In genomic region chr15:66072616-66073361, GRCh38 we compare ENCODE assay signal across 14 cellular contexts.
DNase-seq lines count a peak whose midpoint lies in the region; ATAC-seq and TF ChIP-seq lines count a peak whose summit lies in the region.
"Had no signal": no experiment of that assay in that cellular context is flagged by ENCODE, and none has a peak within 500 bp of the region (broad histone marks: within the 10 kb centered on the region; RNA-seq: fewer than 3 reads in every experiment).

No MANE protein-coding gene starts in this region.

- H2AK5ac ChIP-seq in mesenchymal stem cell (ENCODE audit: low read length, severe bottlenecking), result no peak overlapping the region

- no peaks in the 10 kb centered on the region for H3K79me2 ChIP-seq in GM23338 (replicated peaks; ENCODE audit: insufficient read depth)

- no peak overlapping the region for H3K14ac ChIP-seq in mesenchymal stem cell (ENCODE audit: low read length in 2 of 2)

- ATAC-seq in GM23338, result peak; percentile 36; the same call in 2 of the 3 replicates
- ATAC-seq: activated CD4-positive, alpha-beta T cell treated with anti-CD3 and anti-CD28 coated beads for 36 hours; naive thymus-derived CD4-positive, alpha-beta T cell had no signal

- CTCF ChIA-PET in activated naive CD4-positive, alpha-beta T cell treated with anti-CD3 and anti-CD28 coated beads, Interleukin-2, amount 10 ng/mL, durations not matched to agents 7 days and 5 days (lab: Charles Lee), result no interaction called here

- H3K23ac ChIP-seq in mesenchymal stem cell (ENCODE audit: low read length in 2 of 2), result no peak overlapping the region

- H3K27me3 ChIP-seq in GM23338 (ENCODE audit: insufficient read depth) (no peaks in the 10 kb centered on the region), adrenal gland (no peaks in the 10 kb centered on the region), mesenchymal stem cell (ENCODE audit: control insufficient read depth in 1 of 2, insufficient read depth in 1 of 2, low read length in 2 of 2) (peaks cover 15 to 33% of the 10 kb centered on the region in 2 experiments), prostate gland (replicated peaks; ENCODE audit: insufficient read depth) (peaks cover under 1% of the 10 kb centered on the region)
- H3K27me3 ChIP-seq in effector memory CD4-positive, alpha-beta T cell (replicated peaks; ENCODE audit: control insufficient read depth, insufficient read depth, low read length, poor library complexity, severe bottlenecking), result peaks cover 6% of the 10 kb centered on the region
- H3K27me3 ChIP-seq: SJCRH30 had no signal

- H3K36me3 ChIP-seq in GM23338 (ENCODE audit: insufficient read depth) (no peaks in the 10 kb centered on the region), adrenal gland (replicated peaks in 1 of 2) (no peaks in the 10 kb centered on the region), mesenchymal stem cell (ENCODE audit: control insufficient read depth in 1 of 2, insufficient read depth in 2 of 2, low read depth in 1 of 2, low read length in 2 of 2) (no peaks in the 10 kb centered on the region), prostate gland (no peaks in the 10 kb centered on the region)
- no peaks in the 10 kb centered on the region for H3K36me3 ChIP-seq in effector memory CD4-positive, alpha-beta T cell (ENCODE audit: control insufficient read depth, insufficient read depth, low read length)
- H3K36me3 ChIP-seq: SJCRH30 had no signal

- no peak overlapping the region for H4K91ac ChIP-seq in mesenchymal stem cell (ENCODE audit: low read length)

- H3K9me2 ChIP-seq in GM23338 (ENCODE audit: insufficient read depth), result no peaks in the 10 kb centered on the region

- no peak overlapping the region for H2BK12ac ChIP-seq in mesenchymal stem cell (ENCODE audit: low read length in 2 of 2)

- no peak for TF ChIP-seq CTCF in GM23338 (conservative IDR thresholded peaks at IDR 0.05; ENCODE audit: low read depth in 2 of 2)
- no peak for TF ChIP-seq CTCF in adrenal gland (IDR thresholded peaks at IDR 0.05)
- no peak for TF ChIP-seq CTCF in prostate gland (IDR thresholded peaks at IDR 0.05)

- DNase-seq in AG08395 (ENCODE audit: low spot score) (peak; percentile 49), GM23338 (ENCODE audit: low spot score) (no peak), adrenal gland (peak; percentile 35 to 86 (median 71)), mesenchymal stem cell (peak; percentile 9), prostate gland (ENCODE audit: low spot score) (no peak), NCI-H526 treated with DMSO at 0.1 percent for 48 hours (lab: John Stamatoyannopoulos, UW) (no peak)
- no peak for DNase-seq in effector memory CD4-positive, alpha-beta T cell
- no peak for DNase-seq in activated naive CD4-positive, alpha-beta T cell treated with anti-CD3 and anti-CD28 coated beads, Interleukin-2, amount 10 ng/mL, durations not matched to agents 7 days and 5 days
- DNase-seq: activated CD4-positive, alpha-beta T cell treated with anti-CD3 and anti-CD28 coated beads for 36 hours; activated naive CD4-positive, alpha-beta T cell; naive thymus-derived CD4-positive, alpha-beta T cell; NCI-H187 treated with DMSO at 0.1 percent for 48 hours; SJCRH30 had no signal

- no peak overlapping the region for H2BK5ac ChIP-seq in mesenchymal stem cell (ENCODE audit: low read depth, low read length, poor library complexity, severe bottlenecking)

- H3K9me3 ChIP-seq in adrenal gland (replicated peaks in 1 of 3) (no peaks in the 10 kb centered on the region), mesenchymal stem cell (ENCODE audit: control insufficient read depth, low read length) (no peaks in the 10 kb centered on the region), prostate gland (no peaks in the 10 kb centered on the region)
- no peaks in the 10 kb centered on the region for H3K9me3 ChIP-seq in effector memory CD4-positive, alpha-beta T cell (ENCODE audit: control insufficient read depth, low read length)
- H3K9me3 ChIP-seq: SJCRH30 had no signal

- WGBS in adrenal gland, 4 donors, result 24 to 57% (median 37%) methylated on average over 5 to 11 of the region's 11 CpGs
- 52% methylated on average over 11 of the region's 11 CpGs for WGBS in mesenchymal stem cell
- 61% methylated on average over 11 of the region's 11 CpGs for WGBS in prostate gland

- H3K4me3 Mint-ChIP-seq in GM23338, result no peak overlapping the region
- H3K4me3 Mint-ChIP-seq in activated naive CD4-positive, alpha-beta T cell treated with anti-CD3 and anti-CD28 coated beads, Interleukin-2, amount 10 ng/mL, durations not matched to agents 7 days and 5 days, result no peak overlapping the region
- H3K4me3 Mint-ChIP-seq: activated CD4-positive, alpha-beta T cell treated with anti-CD3 and anti-CD28 coated beads for 36 hours; naive thymus-derived CD4-positive, alpha-beta T cell had no signal

- peaks cover 19% of the 10 kb centered on the region for H3K4me1 ChIP-seq in GM23338 (ENCODE audit: insufficient read depth)
- H3K4me1 ChIP-seq in adrenal gland (replicated peaks in 1 of 2), result peaks cover 10 to 11% of the 10 kb centered on the region in 2 donors
- peaks cover 5% of the 10 kb centered on the region for H3K4me1 ChIP-seq in mesenchymal stem cell (ENCODE audit: control insufficient read depth, insufficient read depth, low read depth, low read length)
- H3K4me1 ChIP-seq in prostate gland (replicated peaks), result no peaks in the 10 kb centered on the region
- H3K4me1 ChIP-seq in effector memory CD4-positive, alpha-beta T cell (ENCODE audit: control insufficient read depth, insufficient read depth, low read length, poor library complexity, severe bottlenecking), result no peaks in the 10 kb centered on the region
- H3K4me1 ChIP-seq: SJCRH30 had no signal

- H3K9ac ChIP-seq in mesenchymal stem cell (ENCODE audit: low read length), result no peak overlapping the region

- H3K4me3 ChIP-seq in GM23338 (no peak overlapping the region), adrenal gland (no peak overlapping the region), mesenchymal stem cell (ENCODE audit: insufficient read depth in 1 of 2, low read depth in 1 of 2, low read length in 2 of 2) (no peak overlapping the region), prostate gland (no peak overlapping the region)
- H3K4me3 ChIP-seq in effector memory CD4-positive, alpha-beta T cell (ENCODE audit: insufficient read depth, low read depth, low read length, poor library complexity, severe bottlenecking), result no peak overlapping the region
- H3K4me3 ChIP-seq: SJCRH30 had no signal

- H3K4me2 ChIP-seq in GM23338 (no peak overlapping the region), mesenchymal stem cell (ENCODE audit: low read length, poor library complexity, severe bottlenecking) (no peak overlapping the region)

- no peak overlapping the region for H2BK120ac ChIP-seq in mesenchymal stem cell (ENCODE audit: low read depth, low read length)

- no peaks in the 10 kb centered on the region for H3K36me3 Mint-ChIP-seq in GM23338 (ENCODE audit: low read depth)
- H3K36me3 Mint-ChIP-seq in activated naive CD4-positive, alpha-beta T cell treated with anti-CD3 and anti-CD28 coated beads, Interleukin-2, amount 10 ng/mL, durations not matched to agents 7 days and 5 days, result no peaks in the 10 kb centered on the region
- H3K36me3 Mint-ChIP-seq: brain; naive thymus-derived CD4-positive, alpha-beta T cell had no signal

- no peaks in the 10 kb centered on the region for H4K20me1 ChIP-seq in GM23338 (replicated peaks; ENCODE audit: insufficient read depth)

- H3K4me1 Mint-ChIP-seq in GM23338, result peaks cover 29% of the 10 kb centered on the region
- H3K4me1 Mint-ChIP-seq in activated naive CD4-positive, alpha-beta T cell treated with anti-CD3 and anti-CD28 coated beads, Interleukin-2, amount 10 ng/mL, durations not matched to agents 7 days and 5 days, result no peaks in the 10 kb centered on the region
- H3K4me1 Mint-ChIP-seq: activated CD4-positive, alpha-beta T cell treated with anti-CD3 and anti-CD28 coated beads for 36 hours; naive thymus-derived CD4-positive, alpha-beta T cell had no signal

- no peaks in the 10 kb centered on the region for H3K79me1 ChIP-seq in mesenchymal stem cell (replicated peaks; ENCODE audit: low read length, poor library complexity, severe bottlenecking)

- no peaks in the 10 kb centered on the region for H3K27me3 Mint-ChIP-seq in GM23338 (ENCODE audit: insufficient read depth, low read depth, poor library complexity)
- peaks cover 26% of the 10 kb centered on the region for H3K27me3 Mint-ChIP-seq in activated naive CD4-positive, alpha-beta T cell treated with anti-CD3 and anti-CD28 coated beads, Interleukin-2, amount 10 ng/mL, durations not matched to agents 7 days and 5 days

- H3K4ac ChIP-seq in mesenchymal stem cell (ENCODE audit: low read depth in 1 of 2, low read length in 2 of 2), result no peak overlapping the region

- H3K18ac ChIP-seq in mesenchymal stem cell (ENCODE audit: low read depth in 1 of 2, low read length in 2 of 2), result no peak overlapping the region

- no peaks in the 10 kb centered on the region for H3F3A ChIP-seq in GM23338 (replicated peaks; ENCODE audit: low read depth)

- intact Hi-C loops in adrenal gland (cut with DNase I) (no loop called here), prostate gland (cut with DNase I) (no loop called here)

- no peak overlapping the region for H3K27ac Mint-ChIP-seq in GM23338
- H3K27ac Mint-ChIP-seq in activated naive CD4-positive, alpha-beta T cell treated with anti-CD3 and anti-CD28 coated beads, Interleukin-2, amount 10 ng/mL, durations not matched to agents 7 days and 5 days, result no peak overlapping the region
- H3K27ac Mint-ChIP-seq: activated CD4-positive, alpha-beta T cell treated with anti-CD3 and anti-CD28 coated beads for 36 hours; naive thymus-derived CD4-positive, alpha-beta T cell had no signal

- H3K27ac ChIP-seq in GM23338 (ENCODE audit: low read depth), result no peak overlapping the region
- peak overlapping the region in 1 of 5 donors; percentile 66 for H3K27ac ChIP-seq in adrenal gland
- no peak overlapping the region for H3K27ac ChIP-seq in mesenchymal stem cell (ENCODE audit: low read length, poor library complexity, severe bottlenecking)
- H3K27ac ChIP-seq in prostate gland, result no peak overlapping the region
- no peak overlapping the region for H3K27ac ChIP-seq in effector memory CD4-positive, alpha-beta T cell (ENCODE audit: insufficient read depth, low read length, poor library complexity, severe bottlenecking)
- H3K27ac ChIP-seq: SJCRH30 had no signal

- H3K9me3 Mint-ChIP-seq in GM23338, result no peaks in the 10 kb centered on the region
- H3K9me3 Mint-ChIP-seq in activated naive CD4-positive, alpha-beta T cell treated with anti-CD3 and anti-CD28 coated beads, Interleukin-2, amount 10 ng/mL, durations not matched to agents 7 days and 5 days, result no peaks in the 10 kb centered on the region
- H3K9me3 Mint-ChIP-seq: naive thymus-derived CD4-positive, alpha-beta T cell had no signal

- no peak overlapping the region for H2BK15ac ChIP-seq in mesenchymal stem cell (ENCODE audit: low read depth, poor library complexity, severe bottlenecking)

- TF ChIP-seq POLR2A in adrenal gland (IDR thresholded peaks at IDR 0.05), result peak in 1 of 2 donors; percentile 10
- no peak for TF ChIP-seq POLR2A in prostate gland (IDR thresholded peaks at IDR 0.05)

- H4K8ac ChIP-seq in mesenchymal stem cell (ENCODE audit: low read length), result no peak overlapping the region

- H2AFZ ChIP-seq in GM23338 (peak overlapping the region; percentile 23; the same call in 1 of the 2 replicates), mesenchymal stem cell (ENCODE audit: low read depth, low read length) (no peak overlapping the region)

TF ChIP-seq in GM23338, 12 proteins besides CTCF, POLR2A, EP300 and RAD21 (continues in another document):
- TF ChIP-seq NANOG (IDR thresholded peaks at IDR 0.05; ENCODE audit: borderline replicate concordance), result no peak

Comparison
In these comparisons a context has a peak if more than half of its experiments do, and no peak if none do; other contexts are left out.
1. DNase-seq: peak in AG08395 (single experiment), adrenal gland (7 of 7) and mesenchymal stem cell (single experiment); none in GM23338 (single experiment), prostate gland (single experiment), effector memory CD4-positive, alpha-beta T cell (0 of 3), NCI-H526 treated with DMSO at 0.1 percent for 48 hours (single experiment) and activated naive CD4-positive, alpha-beta T cell treated with anti-CD3 and anti-CD28 coated beads, Interleukin-2, amount 10 ng/mL, durations not matched to agents 7 days and 5 days (single experiment).